In genomic region chr17:83058478-83059167, GRCh38 we compare ENCODE assay signal across 18 cellular contexts. TPM values are rescaled to one million over a fixed set of nuclear protein-coding genes. Genes with fewer than 3 reads are reported as not detected.
A peak's percentile ranks its signal among the peaks of the same experiment; 100 is the strongest.
DNase-seq lines count a peak whose midpoint lies in the region; ATAC-seq and TF ChIP-seq lines count a peak whose summit lies in the region.
"Had no signal": no experiment of that assay in that cellular context is flagged by ENCODE, and none has a peak within 500 bp of the region (broad histone marks: within the 10 kb centered on the region; RNA-seq: fewer than 3 reads in every experiment).

No MANE protein-coding gene starts in this region.

- TF ChIP-seq CTCF in endodermal cell (conservative IDR thresholded peaks at IDR 0.05) (no peak), neural progenitor cell (IDR thresholded peaks at IDR 0.05) (no peak)

- no peak overlapping the region for H3K9ac ChIP-seq in endodermal cell (ENCODE audit: extremely low read depth, low read length, poor library complexity, severe bottlenecking)
- H3K9ac ChIP-seq in neural progenitor cell = no peak overlapping the region

- no peak overlapping the region for H3K27ac ChIP-seq in endodermal cell (ENCODE audit: low read depth, low read length)
- H3K27ac ChIP-seq in neural progenitor cell = no peak overlapping the region
- H3K27ac ChIP-seq: PC-9, SK-N-MC had no signal

- WGBS in endodermal cell (ENCODE audit: insufficient coverage in 1 of 2, insufficient read length in 1 of 2), 2 experiments = 91 to 93% methylated on average over 9 to 20 of the region's 20 CpGs

- no peaks in the 10 kb centered on the region for H3K9me3 ChIP-seq in endodermal cell (ENCODE audit: control insufficient read depth, low read length)
- no peaks in the 10 kb centered on the region for H3K9me3 ChIP-seq in neural progenitor cell (ENCODE audit: low read depth)

- H3K36me3 ChIP-seq in endodermal cell (ENCODE audit: control insufficient read depth, insufficient read depth, low read length) = no peaks in the 10 kb centered on the region
- H3K36me3 ChIP-seq in neural progenitor cell = no peaks in the 10 kb centered on the region

- POLR2A ChIA-PET in activated naive CD8-positive, alpha-beta T cell treated with anti-CD3 and anti-CD28 coated beads, Interleukin-2, amount 10 ng/mL, durations not matched to agents 7 days and 5 days (lab: Charles Lee) = no interaction called here

- peaks cover 7% of the 10 kb centered on the region for H3K4me1 Mint-ChIP-seq in activated naive CD8-positive, alpha-beta T cell treated with anti-CD3 and anti-CD28 coated beads, Interleukin-2, amount 10 ng/mL, durations not matched to agents 7 days and 5 days
- peaks cover 7% of the 10 kb centered on the region for H3K4me1 Mint-ChIP-seq in activated naive CD8-positive, alpha-beta T cell treated with anti-CD3 and anti-CD28 coated beads for 36 hours
- H3K4me1 Mint-ChIP-seq in endodermal cell = no peaks in the 10 kb centered on the region
- H3K4me1 Mint-ChIP-seq in neural progenitor cell = peaks cover 15% of the 10 kb centered on the region

- peaks cover 1% of the 10 kb centered on the region for H3F3A ChIP-seq in neural progenitor cell (ENCODE audit: low read depth)

- H3K27me3 ChIP-seq in endodermal cell (ENCODE audit: control insufficient read depth, insufficient read depth, low read length, poor library complexity, severe bottlenecking) (no peaks in the 10 kb centered on the region), neural progenitor cell (no peaks in the 10 kb centered on the region)

- H4K20me1 ChIP-seq in neural progenitor cell (ENCODE audit: low read depth) = no peaks in the 10 kb centered on the region

- H3K4me3 Mint-ChIP-seq in activated naive CD8-positive, alpha-beta T cell treated with anti-CD3 and anti-CD28 coated beads, Interleukin-2, amount 10 ng/mL, durations not matched to agents 7 days and 5 days = no peak overlapping the region
- H3K4me3 Mint-ChIP-seq in activated naive CD8-positive, alpha-beta T cell treated with anti-CD3 and anti-CD28 coated beads for 36 hours = no peak overlapping the region
- H3K4me3 Mint-ChIP-seq in endodermal cell = no peak overlapping the region
- no peak overlapping the region for H3K4me3 Mint-ChIP-seq in neural progenitor cell
- H3K4me3 Mint-ChIP-seq: mesothelial cell of epicardium; nephron; stimulated activated memory B cell treated with anti-CD40 and anti-IgM and Interleukin-4, amounts not matched to agents 10 μg/mL and 1 μg/mL and 100 μg/mL, for 72 hours had no signal

- peaks cover 5% of the 10 kb centered on the region for H3K27me3 Mint-ChIP-seq in activated naive CD8-positive, alpha-beta T cell treated with anti-CD3 and anti-CD28 coated beads, Interleukin-2, amount 10 ng/mL, durations not matched to agents 7 days and 5 days
- H3K27me3 Mint-ChIP-seq in activated naive CD8-positive, alpha-beta T cell treated with anti-CD3 and anti-CD28 coated beads for 36 hours = no peaks in the 10 kb centered on the region
- H3K27me3 Mint-ChIP-seq in endodermal cell (ENCODE audit: insufficient read depth) = peaks cover 2% of the 10 kb centered on the region
- peaks cover 5% of the 10 kb centered on the region for H3K27me3 Mint-ChIP-seq in neural progenitor cell (ENCODE audit: insufficient read depth, low read depth)

- ATAC-seq in activated naive CD8-positive, alpha-beta T cell treated with anti-CD3 and anti-CD28 coated beads, Interleukin-2, amount 10 ng/mL, durations not matched to agents 7 days and 5 days (ENCODE audit: low read depth) = no peak
- ATAC-seq: stimulated activated memory B cell treated with anti-CD40 and anti-IgM and Interleukin-4, amounts not matched to agents 10 μg/mL and 1 μg/mL and 100 μg/mL, for 72 hours had no signal

- no peaks in the 10 kb centered on the region for H3K9me3 Mint-ChIP-seq in activated naive CD8-positive, alpha-beta T cell treated with anti-CD3 and anti-CD28 coated beads, Interleukin-2, amount 10 ng/mL, durations not matched to agents 7 days and 5 days
- no peaks in the 10 kb centered on the region for H3K9me3 Mint-ChIP-seq in activated naive CD8-positive, alpha-beta T cell treated with anti-CD3 and anti-CD28 coated beads for 36 hours
- no peaks in the 10 kb centered on the region for H3K9me3 Mint-ChIP-seq in endodermal cell
- H3K9me3 Mint-ChIP-seq in neural progenitor cell = peaks cover 2% of the 10 kb centered on the region
- H3K9me3 Mint-ChIP-seq: mesothelial cell of epicardium; nephron; stimulated activated memory B cell treated with anti-CD40 and anti-IgM and Interleukin-4, amounts not matched to agents 10 μg/mL and 1 μg/mL and 100 μg/mL, for 72 hours had no signal

- H3K36me3 Mint-ChIP-seq in activated naive CD8-positive, alpha-beta T cell treated with anti-CD3 and anti-CD28 coated beads, Interleukin-2, amount 10 ng/mL, durations not matched to agents 7 days and 5 days = no peaks in the 10 kb centered on the region
- no peaks in the 10 kb centered on the region for H3K36me3 Mint-ChIP-seq in activated naive CD8-positive, alpha-beta T cell treated with anti-CD3 and anti-CD28 coated beads for 36 hours
- no peaks in the 10 kb centered on the region for H3K36me3 Mint-ChIP-seq in endodermal cell (ENCODE audit: low read depth)
- no peaks in the 10 kb centered on the region for H3K36me3 Mint-ChIP-seq in neural progenitor cell
- H3K36me3 Mint-ChIP-seq: mesothelial cell of epicardium; stimulated activated memory B cell treated with anti-CD40 and anti-IgM and Interleukin-4, amounts not matched to agents 10 μg/mL and 1 μg/mL and 100 μg/mL, for 72 hours had no signal

- no peak overlapping the region for H2AFZ ChIP-seq in neural progenitor cell (replicated peaks)
- H2AFZ ChIP-seq: PC-9 had no signal

- no peak for DNase-seq in activated naive CD8-positive, alpha-beta T cell treated with anti-CD3 and anti-CD28 coated beads, Interleukin-2, amount 10 ng/mL, durations not matched to agents 7 days and 5 days
- DNase-seq in activated naive CD8-positive, alpha-beta T cell treated with anti-CD3 and anti-CD28 coated beads for 36 hours = no peak
- peak; percentile 30 for DNase-seq in endodermal cell
- peak; percentile 1 for DNase-seq in neural progenitor cell (ENCODE audit: low spot score)
- DNase-seq in ureter (ENCODE audit: low spot score) = peak; percentile 35
- DNase-seq in NCI-H774 (lab: John Stamatoyannopoulos, UW) = no peak
- DNase-seq in pons (ENCODE audit: low spot score) = no peak
- DNase-seq: activated CD4-positive, alpha-beta T cell treated with anti-CD3 and anti-CD28 coated beads for 4 hours; amniotic stem cell; central memory CD4-positive, alpha-beta T cell; effector memory CD4-positive, alpha-beta T cell; NCI-H1436 treated with DMSO at 0.1 percent for 48 hours; NCI-H2171 treated with DMSO at 0.1 percent for 48 hours; PC-9 had no signal

- H3K79me2 ChIP-seq in neural progenitor cell (ENCODE audit: low read depth) = no peaks in the 10 kb centered on the region

- no peaks in the 10 kb centered on the region for H3K4me1 ChIP-seq in endodermal cell (ENCODE audit: control insufficient read depth, insufficient read depth, low read length)
- no peaks in the 10 kb centered on the region for H3K4me1 ChIP-seq in neural progenitor cell

- H3K4me3 ChIP-seq in endodermal cell (ENCODE audit: low read length) = no peak overlapping the region
- H3K4me3 ChIP-seq in neural progenitor cell = no peak overlapping the region
- H3K4me3 ChIP-seq: PC-9, SK-N-MC had no signal

- H3K4me2 ChIP-seq in neural progenitor cell = no peak overlapping the region
- H3K4me2 ChIP-seq: PC-9 had no signal

- peak overlapping the region; percentile 42 for H3K27ac Mint-ChIP-seq in activated naive CD8-positive, alpha-beta T cell treated with anti-CD3 and anti-CD28 coated beads, Interleukin-2, amount 10 ng/mL, durations not matched to agents 7 days and 5 days
- H3K27ac Mint-ChIP-seq in activated naive CD8-positive, alpha-beta T cell treated with anti-CD3 and anti-CD28 coated beads for 36 hours = no peak overlapping the region
- H3K27ac Mint-ChIP-seq in endodermal cell (no peak overlapping the region), neural progenitor cell (no peak overlapping the region)
- H3K27ac Mint-ChIP-seq: mesothelial cell of epicardium; nephron; stimulated activated memory B cell treated with anti-CD40 and anti-IgM and Interleukin-4, amounts not matched to agents 10 μg/mL and 1 μg/mL and 100 μg/mL, for 72 hours had no signal

RNA-seq across cellular contexts. Expression of gene METRNL, which starts 20.8 kb away (rescaled TPM):
- 10 to 100 TPM; 11.1 to 13.2 TPM for total RNA-seq in activated naive CD8-positive, alpha-beta T cell treated with anti-CD3 and anti-CD28 coated beads, Interleukin-2, amount 10 ng/mL, durations not matched to agents 7 days and 5 days
- total RNA-seq in activated naive CD8-positive, alpha-beta T cell treated with anti-CD3 and anti-CD28 coated beads for 36 hours = 1 to 10 TPM; 4.7 to 5.9 TPM
- 10 to 100 TPM in 1 of 2 donors, 1 to 10 TPM in 1; 7.3 to 10.3 TPM for total RNA-seq in endodermal cell
- 17.8 TPM for polyA plus RNA-seq in endodermal cell (2013, experiment 1 of 2)
- polyA plus RNA-seq in endodermal cell (2013, experiment 2 of 2) = 16.6 TPM
- total RNA-seq in neural progenitor cell (ENCODE audit: low replicate concordance) = 3.6 and 12.9 TPM in 2 replicates
- 74.4 TPM for total RNA-seq in ureter

Comparison
In these comparisons a context has a peak if more than half of its experiments do, and no peak if none do; other contexts are left out.
1. DNase-seq: peak in endodermal cell (single experiment), neural progenitor cell (single experiment) and ureter (single experiment); none in activated naive CD8-positive, alpha-beta T cell treated with anti-CD3 and anti-CD28 coated beads, Interleukin-2, amount 10 ng/mL, durations not matched to agents 7 days and 5 days (single experiment), activated naive CD8-positive, alpha-beta T cell treated with anti-CD3 and anti-CD28 coated beads for 36 hours (single experiment), NCI-H774 (single experiment) and pons (single experiment).